17 cellular contexts compared by ENCODE assay signal in the genomic region with DNA sequence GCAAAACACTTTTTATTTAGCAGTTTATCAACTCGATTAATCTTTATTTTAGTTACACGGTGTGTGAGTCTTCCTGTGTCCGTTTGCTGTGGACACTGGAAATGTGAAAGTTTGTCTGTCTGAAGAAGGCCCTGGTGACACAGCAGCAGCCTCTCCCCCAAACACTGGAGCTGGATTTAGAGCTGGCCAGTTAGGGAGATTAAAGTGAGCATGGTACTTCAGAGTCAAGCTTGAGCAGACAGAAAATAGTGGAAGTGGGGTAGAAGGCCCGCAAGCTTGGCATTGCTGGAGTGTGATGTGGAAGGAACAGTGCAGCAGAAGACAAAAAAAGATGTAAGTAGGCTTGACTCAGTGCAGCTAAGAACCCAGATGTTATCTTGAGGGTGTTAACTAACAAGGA.
DNase-seq lines count a peak whose midpoint lies in the region; ATAC-seq and TF ChIP-seq lines count a peak whose summit lies in the region.
"Had no signal": no experiment of that assay in that cellular context is flagged by ENCODE, and none has a peak within 500 bp of the region (broad histone marks: within the 10 kb centered on the region; RNA-seq: fewer than 3 reads in every experiment).

No MANE protein-coding gene starts in this region.

- no peaks in the 10 kb centered on the region for H3K27me3 Mint-ChIP-seq in naive thymus-derived CD4-positive, alpha-beta T cell
- H3K27me3 Mint-ChIP-seq: CD4-positive, alpha-beta memory T cell had no signal

- intact Hi-C loops in naive thymus-derived CD4-positive, alpha-beta T cell (cut with micrococcal nuclease) = no loop called here
- intact Hi-C loops in tibial artery (cut with DNase I; ENCODE audit: low total_unique reads) = no loop called here

- H3K9me3 ChIP-seq in OCI-LY1 (ENCODE audit: low read length) (no peaks in the 10 kb centered on the region), trophoblast cell (ENCODE audit: insufficient read depth, low read depth, low read length) (no peaks in the 10 kb centered on the region), tibial artery (peaks cover 0 to 3% (median 0%) of the 10 kb centered on the region in 3 donors)
- no peaks in the 10 kb centered on the region for H3K9me3 ChIP-seq in naive thymus-derived CD4-positive, alpha-beta T cell (ENCODE audit: control insufficient read depth in 2 of 3, low read length in 3 of 3)
- H3K9me3 ChIP-seq in effector memory CD4-positive, alpha-beta T cell (ENCODE audit: control insufficient read depth, low read length) = no peaks in the 10 kb centered on the region

- H4K12ac ChIP-seq in trophoblast cell (ENCODE audit: low read depth, low read length) = no peak overlapping the region

- H3K9me2 ChIP-seq in OCI-LY1 (ENCODE audit: low read depth, low read length) = no peaks in the 10 kb centered on the region

- H3K4me1 ChIP-seq in OCI-LY1 (ENCODE audit: insufficient read depth, low read length, severe bottlenecking) (peaks cover 17% of the 10 kb centered on the region), trophoblast cell (ENCODE audit: control insufficient read depth in 1 of 2, insufficient read depth in 2 of 2, low read length in 2 of 2) (peaks cover 0 to 3% of the 10 kb centered on the region in 2 experiments), tibial artery (no peaks in the 10 kb centered on the region)
- no peaks in the 10 kb centered on the region for H3K4me1 ChIP-seq in naive thymus-derived CD4-positive, alpha-beta T cell (ENCODE audit: control insufficient read depth in 2 of 2, insufficient read depth in 2 of 2, low read length in 2 of 2)
- no peaks in the 10 kb centered on the region for H3K4me1 ChIP-seq in effector memory CD4-positive, alpha-beta T cell (ENCODE audit: control insufficient read depth, insufficient read depth, low read length, poor library complexity, severe bottlenecking)

- peak overlapping the region; percentile 53 for H4K8ac ChIP-seq in trophoblast cell (ENCODE audit: low read depth, low read length)

- CTCF ChIA-PET in naive thymus-derived CD4-positive, alpha-beta T cell (lab: Charles Lee) = no interaction called here

- no peaks in the 10 kb centered on the region for H3K36me3 Mint-ChIP-seq in naive thymus-derived CD4-positive, alpha-beta T cell
- H3K36me3 Mint-ChIP-seq: CD14-positive monocyte; CD4-positive, alpha-beta memory T cell had no signal

- no peak overlapping the region for H2BK120ac ChIP-seq in trophoblast cell (ENCODE audit: insufficient read depth, low read length, poor library complexity)

- H3K9ac ChIP-seq in OCI-LY1 (ENCODE audit: low read length) (no peak overlapping the region), trophoblast cell (ENCODE audit: low read length) (no peak overlapping the region)

- peaks cover 0 to 45% (median 16%) of the 10 kb centered on the region in 11 donors for H3K9me3 Mint-ChIP-seq in naive thymus-derived CD4-positive, alpha-beta T cell

- H3K4ac ChIP-seq in trophoblast cell (ENCODE audit: low read depth, low read length) = no peak overlapping the region

- H4K20me1 ChIP-seq in OCI-LY1 (ENCODE audit: insufficient read depth, low read length) = no peaks in the 10 kb centered on the region

- H3F3A ChIP-seq in OCI-LY1 (ENCODE audit: insufficient read depth, low read length) = no peaks in the 10 kb centered on the region

- H3K27ac ChIP-seq in OCI-LY1 (ENCODE audit: low read depth, low read length, poor library complexity, severe bottlenecking) (no peak overlapping the region), trophoblast cell (ENCODE audit: low read depth, low read length) (no peak overlapping the region), tibial artery (no peak overlapping the region)
- H3K27ac ChIP-seq in naive thymus-derived CD4-positive, alpha-beta T cell (ENCODE audit: low read depth, low read length) = no peak overlapping the region
- no peak overlapping the region for H3K27ac ChIP-seq in effector memory CD4-positive, alpha-beta T cell (ENCODE audit: insufficient read depth, low read length, poor library complexity, severe bottlenecking)

- H3K4me3 ChIP-seq in OCI-LY1 (ENCODE audit: low read depth, low read length, poor library complexity, severe bottlenecking) = no peak overlapping the region
- H3K4me3 ChIP-seq in trophoblast cell (ENCODE audit: low read depth, low read length) = no peak overlapping the region
- H3K4me3 ChIP-seq in naive thymus-derived CD4-positive, alpha-beta T cell (ENCODE audit: low read length) = no peak overlapping the region
- H3K4me3 ChIP-seq in tibial artery = no peak overlapping the region
- H3K4me3 ChIP-seq in effector memory CD4-positive, alpha-beta T cell (ENCODE audit: insufficient read depth, low read depth, low read length, poor library complexity, severe bottlenecking) = no peak overlapping the region

- H2BK5ac ChIP-seq in trophoblast cell (ENCODE audit: low read depth, low read length, poor library complexity) = no peak overlapping the region

- H3K18ac ChIP-seq in trophoblast cell (ENCODE audit: low read length) = no peak overlapping the region

- no peak overlapping the region for H3K4me3 Mint-ChIP-seq in naive thymus-derived CD4-positive, alpha-beta T cell
- H3K4me3 Mint-ChIP-seq: CD14-positive monocyte; CD4-positive, alpha-beta memory T cell had no signal

- peak; percentile 5 for DNase-seq in astrocyte of the hippocampus (ENCODE audit: low read depth, low spot score)
- peak; percentile 5 for DNase-seq in myocyte (ENCODE audit: low read depth)
- no peak for DNase-seq in trophoblast cell
- no peak for DNase-seq in naive thymus-derived CD4-positive, alpha-beta T cell
- DNase-seq in activated CD4-positive, alpha-beta T cell treated with anti-CD3 and anti-CD28 coated beads for 4 hours = no peak
- no peak for DNase-seq in tibial artery
- no peak for DNase-seq in effector memory CD4-positive, alpha-beta T cell
- DNase-seq: ACHN; CD4-positive, alpha-beta memory T cell; DMS153; DMS79; GF-D8; GOT3; H7; IMR-90 had no signal

- H3K27me3 ChIP-seq in OCI-LY1 (ENCODE audit: insufficient read depth, low read length) (no peaks in the 10 kb centered on the region), trophoblast cell (ENCODE audit: insufficient read depth, low read length) (no peaks in the 10 kb centered on the region), tibial artery (no peaks in the 10 kb centered on the region)
- no peaks in the 10 kb centered on the region for H3K27me3 ChIP-seq in naive thymus-derived CD4-positive, alpha-beta T cell (ENCODE audit: control insufficient read depth in 2 of 2, insufficient read depth in 2 of 2, low read length in 2 of 2)
- no peaks in the 10 kb centered on the region for H3K27me3 ChIP-seq in effector memory CD4-positive, alpha-beta T cell (replicated peaks; ENCODE audit: control insufficient read depth, insufficient read depth, low read length, poor library complexity, severe bottlenecking)

- H3K36me3 ChIP-seq in OCI-LY1 (ENCODE audit: insufficient read depth, low read length) (no peaks in the 10 kb centered on the region), trophoblast cell (ENCODE audit: control insufficient read depth in 1 of 2, insufficient read depth in 2 of 2, low read length in 2 of 2) (no peaks in the 10 kb centered on the region), tibial artery (no peaks in the 10 kb centered on the region)
- no peaks in the 10 kb centered on the region for H3K36me3 ChIP-seq in naive thymus-derived CD4-positive, alpha-beta T cell (ENCODE audit: control insufficient read depth in 2 of 3, insufficient read depth in 3 of 3, low read length in 3 of 3)
- H3K36me3 ChIP-seq in effector memory CD4-positive, alpha-beta T cell (ENCODE audit: control insufficient read depth, insufficient read depth, low read length) = no peaks in the 10 kb centered on the region

- H2AFZ ChIP-seq in OCI-LY1 (ENCODE audit: low read length) (peak overlapping the region; percentile 92; the same call in 1 of the 2 replicates), trophoblast cell (ENCODE audit: insufficient read depth, low read length, poor library complexity) (no peak overlapping the region)

- H3K27ac Mint-ChIP-seq in naive thymus-derived CD4-positive, alpha-beta T cell = no peak overlapping the region
- H3K27ac Mint-ChIP-seq: CD4-positive, alpha-beta memory T cell had no signal

- H3K4me1 Mint-ChIP-seq in naive thymus-derived CD4-positive, alpha-beta T cell = no peaks in the 10 kb centered on the region
- H3K4me1 Mint-ChIP-seq: CD14-positive monocyte; CD4-positive, alpha-beta memory T cell had no signal

- H3K4me2 ChIP-seq in OCI-LY1 (ENCODE audit: low read length) (no peak overlapping the region), trophoblast cell (ENCODE audit: low read length) (no peak overlapping the region)

- no peak overlapping the region for H3K14ac ChIP-seq in trophoblast cell (ENCODE audit: low read length)

- H4K91ac ChIP-seq in trophoblast cell (ENCODE audit: low read depth, low read length) = no peak overlapping the region

- no peak for ATAC-seq in naive thymus-derived CD4-positive, alpha-beta T cell

- no peak overlapping the region for H3K23ac ChIP-seq in trophoblast cell (ENCODE audit: low read length)

- H2AK5ac ChIP-seq in trophoblast cell (ENCODE audit: low read length) = no peak overlapping the region

- TF ChIP-seq CTCF in OCI-LY1 (IDR thresholded peaks at IDR 0.05; ENCODE audit: low read length) = no peak
- TF ChIP-seq CTCF in tibial artery (IDR thresholded peaks at IDR 0.05) = no peak

- POLR2A ChIA-PET in naive thymus-derived CD4-positive, alpha-beta T cell (lab: Charles Lee) = no interaction called here

- WGBS in trophoblast cell (ENCODE audit: extremely low coverage, insufficient coverage, insufficient read length) = no CpG with 5 or more reads among the region's 4 CpGs

- no peaks in the 10 kb centered on the region for H3K79me1 ChIP-seq in trophoblast cell (ENCODE audit: low read length)

- H3K79me2 ChIP-seq in OCI-LY1 (ENCODE audit: insufficient read depth, low read length) (no peaks in the 10 kb centered on the region), trophoblast cell (ENCODE audit: control insufficient read depth, insufficient read depth, low read length, poor library complexity) (no peaks in the 10 kb centered on the region)

- no peak overlapping the region for H2BK12ac ChIP-seq in trophoblast cell (ENCODE audit: low read length)

Comparison
In these comparisons a context has a peak if more than half of its experiments do, and no peak if none do; other contexts are left out.
1. DNase-seq: peak in astrocyte of the hippocampus (single experiment) and myocyte (single experiment); none in trophoblast cell (0 of 2), naive thymus-derived CD4-positive, alpha-beta T cell (0 of 9), activated CD4-positive, alpha-beta T cell treated with anti-CD3 and anti-CD28 coated beads for 4 hours (0 of 2), tibial artery (0 of 2) and effector memory CD4-positive, alpha-beta T cell (0 of 3).